Comparison of ENCODE assay signal across 9 cellular contexts in the genomic region with DNA sequence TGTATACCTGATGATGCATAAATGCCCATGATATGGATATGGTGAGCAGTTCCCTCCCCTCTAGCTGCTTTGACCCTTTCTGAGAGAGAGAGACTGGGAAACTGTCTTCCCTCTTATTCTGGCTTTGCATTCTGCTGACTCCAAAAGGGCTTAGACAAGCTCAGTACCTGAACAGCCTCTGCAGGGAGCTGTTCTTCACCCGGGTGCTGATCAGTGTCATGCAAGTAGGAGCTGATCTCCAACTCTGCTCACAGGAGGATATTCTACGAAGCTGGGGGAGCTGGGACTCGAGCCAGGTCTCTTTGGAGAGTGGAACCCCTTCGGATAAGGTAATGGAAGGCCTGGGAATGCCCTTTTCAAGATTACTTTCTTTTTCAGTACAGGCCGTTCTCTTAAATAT.
DNase-seq lines count a peak whose midpoint lies in the region; ATAC-seq and TF ChIP-seq lines count a peak whose summit lies in the region.
"Had no signal": no experiment of that assay in that cellular context is flagged by ENCODE, and none has a peak within 500 bp of the region (broad histone marks: within the 10 kb centered on the region; RNA-seq: fewer than 3 reads in every experiment).

No MANE protein-coding gene starts in this region.

- POLR2A ChIA-PET in activated CD4-positive, alpha-beta T cell treated with anti-CD3 and anti-CD28 coated beads for 36 hours (lab: Charles Lee), result no interaction called here
- POLR2A ChIA-PET in RWPE1 (lab: Yijun Ruan, JAX; ENCODE audit: low non-redundant PET), result no interaction called here

- in situ Hi-C loops in gastrocnemius medialis (cut with MboI; ENCODE audit: low sequenced_read_pairs in 4 of 4), result loop anchor here in 1 of 4 donors (10.0 kb wide), 1 partner anchor 47 kb away; no protein-coding TSS in a partner anchor

- no peaks in the 10 kb centered on the region for H3K9me3 ChIP-seq in gastrocnemius medialis

- H3K27me3 Mint-ChIP-seq in activated CD4-positive, alpha-beta T cell treated with anti-CD3 and anti-CD28 coated beads for 36 hours, result peaks cover 8% of the 10 kb centered on the region
- H3K27me3 Mint-ChIP-seq in activated CD8-positive, alpha-beta memory T cell treated with anti-CD3 and anti-CD28 coated beads, Interleukin-2, amount 10 ng/mL, durations not matched to agents 7 days and 5 days, result no peaks in the 10 kb centered on the region

- H3K9me3 Mint-ChIP-seq in activated CD4-positive, alpha-beta T cell treated with anti-CD3 and anti-CD28 coated beads for 36 hours (ENCODE audit: low read depth), result no peaks in the 10 kb centered on the region
- no peaks in the 10 kb centered on the region for H3K9me3 Mint-ChIP-seq in activated CD8-positive, alpha-beta memory T cell treated with anti-CD3 and anti-CD28 coated beads, Interleukin-2, amount 10 ng/mL, durations not matched to agents 7 days and 5 days (ENCODE audit: low read depth)

- no peaks in the 10 kb centered on the region for H3K36me3 ChIP-seq in gastrocnemius medialis

- H3K4me3 ChIP-seq in fibroblast of pulmonary artery (replicated peaks; ENCODE audit: low read depth, low read length) (no peak overlapping the region), gastrocnemius medialis (no peak overlapping the region)
- H3K4me3 ChIP-seq: lung had no signal

- intact Hi-C loops in activated CD4-positive, alpha-beta T cell treated with anti-CD3 and anti-CD28 coated beads for 36 hours (cut with DNase I, micrococcal nuclease), result no loop called here
- intact Hi-C loops in gastrocnemius medialis (cut with DNase I; ENCODE audit: low total_unique reads), result no loop called here

- peak; percentile 32 for DNase-seq in activated CD4-positive, alpha-beta T cell treated with anti-CD3 and anti-CD28 coated beads for 36 hours
- DNase-seq in activated CD4-positive, alpha-beta T cell treated with anti-CD3 and anti-CD28 coated beads for 4 hours, result no peak
- DNase-seq in RWPE1 (ENCODE audit: low spot score) (peak; percentile 50), fibroblast of pulmonary artery (ENCODE audit: low read depth) (peak; percentile 55), gastrocnemius medialis (peak in 1 of 2 donors; percentile 17), germinal center (ENCODE audit: low spot score) (no peak), DMS 273 treated with DMSO at 0.1 percent for 48 hours (lab: John Stamatoyannopoulos, UW) (no peak)
- no peak for DNase-seq in activated CD8-positive, alpha-beta memory T cell treated with anti-CD3 and anti-CD28 coated beads, Interleukin-2, amount 10 ng/mL, durations not matched to agents 7 days and 5 days

- no peak overlapping the region for H3K27ac Mint-ChIP-seq in activated CD4-positive, alpha-beta T cell treated with anti-CD3 and anti-CD28 coated beads for 36 hours
- H3K27ac Mint-ChIP-seq in activated CD8-positive, alpha-beta memory T cell treated with anti-CD3 and anti-CD28 coated beads, Interleukin-2, amount 10 ng/mL, durations not matched to agents 7 days and 5 days, result no peak overlapping the region

- H3K27me3 ChIP-seq in gastrocnemius medialis, result no peaks in the 10 kb centered on the region

- no peak overlapping the region for H3K4me3 Mint-ChIP-seq in activated CD4-positive, alpha-beta T cell treated with anti-CD3 and anti-CD28 coated beads for 36 hours
- no peak overlapping the region for H3K4me3 Mint-ChIP-seq in activated CD8-positive, alpha-beta memory T cell treated with anti-CD3 and anti-CD28 coated beads, Interleukin-2, amount 10 ng/mL, durations not matched to agents 7 days and 5 days

- H3K36me3 Mint-ChIP-seq in activated CD4-positive, alpha-beta T cell treated with anti-CD3 and anti-CD28 coated beads for 36 hours (ENCODE audit: low read depth), result no peaks in the 10 kb centered on the region
- no peaks in the 10 kb centered on the region for H3K36me3 Mint-ChIP-seq in activated CD8-positive, alpha-beta memory T cell treated with anti-CD3 and anti-CD28 coated beads, Interleukin-2, amount 10 ng/mL, durations not matched to agents 7 days and 5 days

- no peak overlapping the region for H3K27ac ChIP-seq in RWPE1
- H3K27ac ChIP-seq in gastrocnemius medialis, result no peak overlapping the region

- TF ChIP-seq CTCF in RWPE1 (conservative IDR thresholded peaks at IDR 0.05; ENCODE audit: low read depth), result no peak
- TF ChIP-seq CTCF in fibroblast of pulmonary artery (IDR thresholded peaks at IDR 0.05; ENCODE audit: low read length, missing control alignments), result no peak
- no peak for TF ChIP-seq CTCF in gastrocnemius medialis (IDR thresholded peaks at IDR 0.05 in 4 of 5, conservative IDR thresholded peaks at IDR 0.05 in 1 of 5)

- H3K4me1 Mint-ChIP-seq in activated CD4-positive, alpha-beta T cell treated with anti-CD3 and anti-CD28 coated beads for 36 hours, result no peaks in the 10 kb centered on the region
- H3K4me1 Mint-ChIP-seq in activated CD8-positive, alpha-beta memory T cell treated with anti-CD3 and anti-CD28 coated beads, Interleukin-2, amount 10 ng/mL, durations not matched to agents 7 days and 5 days, result no peaks in the 10 kb centered on the region

- TF ChIP-seq POLR2A in gastrocnemius medialis (IDR thresholded peaks at IDR 0.05), result no peak

- peaks cover 0 to 6% of the 10 kb centered on the region in 2 donors for H3K4me1 ChIP-seq in gastrocnemius medialis

- no peak for ATAC-seq in activated CD4-positive, alpha-beta T cell treated with anti-CD3 and anti-CD28 coated beads for 36 hours
- peak; percentile 53 to 54 for ATAC-seq in gastrocnemius medialis
- ATAC-seq in activated CD8-positive, alpha-beta memory T cell treated with anti-CD3 and anti-CD28 coated beads, Interleukin-2, amount 10 ng/mL, durations not matched to agents 7 days and 5 days, result no peak

- CTCF ChIA-PET in activated CD4-positive, alpha-beta T cell treated with anti-CD3 and anti-CD28 coated beads for 36 hours (lab: Charles Lee), result interaction anchor here (1.0 to 1.2 kb wide), 2 partner anchors 10 to 12 kb away, joined by 4 to 5 read pairs; no protein-coding TSS in a partner anchor
- CTCF ChIA-PET in RWPE1 (lab: Yijun Ruan, JAX), result no interaction called here
- CTCF ChIA-PET in activated CD8-positive, alpha-beta memory T cell treated with anti-CD3 and anti-CD28 coated beads, Interleukin-2, amount 10 ng/mL, durations not matched to agents 7 days and 5 days (lab: Charles Lee), result no interaction called here

Comparison
In these comparisons a context has a peak if more than half of its experiments do, and no peak if none do; other contexts are left out.
1. DNase-seq: peak in activated CD4-positive, alpha-beta T cell treated with anti-CD3 and anti-CD28 coated beads for 36 hours (single experiment), RWPE1 (single experiment) and fibroblast of pulmonary artery (single experiment); none in activated CD4-positive, alpha-beta T cell treated with anti-CD3 and anti-CD28 coated beads for 4 hours (0 of 2), germinal center (single experiment), DMS 273 treated with DMSO at 0.1 percent for 48 hours (single experiment) and activated CD8-positive, alpha-beta memory T cell treated with anti-CD3 and anti-CD28 coated beads, Interleukin-2, amount 10 ng/mL, durations not matched to agents 7 days and 5 days (single experiment).
2. ATAC-seq: peak in gastrocnemius medialis (2 of 2); none in activated CD4-positive, alpha-beta T cell treated with anti-CD3 and anti-CD28 coated beads for 36 hours (single experiment) and activated CD8-positive, alpha-beta memory T cell treated with anti-CD3 and anti-CD28 coated beads, Interleukin-2, amount 10 ng/mL, durations not matched to agents 7 days and 5 days (single experiment).